ENCODE assay signal across 10 cellular contexts in the genomic region with DNA sequence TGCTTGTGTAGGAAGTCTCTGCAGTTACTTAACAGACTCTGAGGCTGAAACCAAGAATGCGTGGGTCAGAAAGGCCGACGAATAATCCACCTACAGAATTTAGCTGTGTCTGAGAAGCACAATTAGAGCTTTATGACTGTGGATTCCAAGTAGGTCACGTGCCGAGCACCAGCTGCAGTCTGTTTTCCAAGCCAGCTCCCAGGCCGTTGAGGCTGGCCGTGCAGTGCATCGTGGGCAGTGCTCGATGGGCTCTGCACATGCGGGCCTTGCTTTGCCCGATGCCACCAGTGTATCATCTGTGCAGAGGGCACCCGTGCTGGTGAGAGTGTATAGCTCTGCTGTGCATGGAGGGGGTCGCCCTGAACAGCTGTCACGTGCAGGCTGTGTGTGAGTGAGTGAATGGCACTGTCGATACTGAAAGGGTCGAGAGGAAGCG.
DNase-seq lines count a peak whose midpoint lies in the region; ATAC-seq and TF ChIP-seq lines count a peak whose summit lies in the region.
"Had no signal": no experiment of that assay in that cellular context is flagged by ENCODE, and none has a peak within 500 bp of the region (broad histone marks: within the 10 kb centered on the region; RNA-seq: fewer than 3 reads in every experiment).

No MANE protein-coding gene starts in this region.

- H4K20me1 ChIP-seq in DND-41 (ENCODE audit: insufficient read depth, low read length) (no peaks in the 10 kb centered on the region), MM.1S (ENCODE audit: insufficient read depth, low read length) (no peaks in the 10 kb centered on the region)

- H3K4me3 ChIP-seq in DND-41 (ENCODE audit: low read depth in 1 of 2, low read length in 2 of 2) (no peak overlapping the region), MM.1S (ENCODE audit: low read length) (no peak overlapping the region)
- H3K4me3 ChIP-seq: SJSA1, suprapubic skin had no signal

- H3K27me3 ChIP-seq in DND-41 (ENCODE audit: insufficient read depth, low read length, poor library complexity) (no peaks in the 10 kb centered on the region), MM.1S (replicated peaks; ENCODE audit: insufficient read depth, low read length) (no peaks in the 10 kb centered on the region)
- H3K27me3 ChIP-seq: SJSA1, suprapubic skin had no signal

- no peak overlapping the region for H3K9ac ChIP-seq in DND-41 (ENCODE audit: low read depth, low read length)
- H3K9ac ChIP-seq in MM.1S (ENCODE audit: low read length): no peak overlapping the region

- no peaks in the 10 kb centered on the region for H3K9me2 ChIP-seq in MM.1S (replicated peaks; ENCODE audit: insufficient read depth, low read length)

- H2AFZ ChIP-seq in DND-41 (ENCODE audit: low read depth, low read length): no peak overlapping the region
- H2AFZ ChIP-seq in MM.1S (ENCODE audit: low read length): no peak overlapping the region

- DNase-seq in DND-41 (peak; percentile 44), HCEC 1CT (peak; percentile 32), caudate nucleus (lab: John Stamatoyannopoulos, UW) (peak; percentile 2 to 83 (median 56)), non-pigmented ciliary epithelial cell (ENCODE audit: low read depth) (peak; percentile 51), MM.1S (no peak)
- no peak for DNase-seq in activated CD4-positive, alpha-beta T cell treated with anti-CD3 and anti-CD28 coated beads for 1 hour

- no peaks in the 10 kb centered on the region for H3K4me1 ChIP-seq in DND-41 (ENCODE audit: insufficient read depth, low read length)
- no peaks in the 10 kb centered on the region for H3K4me1 ChIP-seq in MM.1S (ENCODE audit: low read length)
- H3K4me1 ChIP-seq: SJSA1, suprapubic skin had no signal

- no peaks in the 10 kb centered on the region for H3K9me3 ChIP-seq in DND-41 (ENCODE audit: insufficient read depth, low read length, severe bottlenecking)
- no peaks in the 10 kb centered on the region for H3K9me3 ChIP-seq in MM.1S (replicated peaks; ENCODE audit: insufficient read depth, low read length)
- H3K9me3 ChIP-seq: SJSA1, suprapubic skin had no signal

- ATAC-seq in DND-41 (ENCODE audit: insufficient read depth, low read depth) (peak; percentile 85), HG03039 (IDR thresholded peaks at IDR 0.05; ENCODE audit: unreplicated experiment) (no peak), GM18520 (IDR thresholded peaks at IDR 0.05; ENCODE audit: unreplicated experiment) (no peak)

- TF ChIP-seq CTCF in DND-41 (IDR thresholded peaks at IDR 0.05; ENCODE audit: borderline replicate concordance, extremely low read depth, low read length, poor library complexity, severe bottlenecking) (no peak), MM.1S (IDR thresholded peaks at IDR 0.05; ENCODE audit: low read length) (no peak)

- no peaks in the 10 kb centered on the region for H3F3A ChIP-seq in MM.1S (ENCODE audit: insufficient read depth, low read length)

- no peak overlapping the region for H3K27ac ChIP-seq in DND-41 (ENCODE audit: low read length)
- H3K27ac ChIP-seq in caudate nucleus (ENCODE audit: low read depth, low read length): peak overlapping the region; percentile 74
- H3K27ac ChIP-seq in MM.1S (ENCODE audit: low read length): no peak overlapping the region
- H3K27ac ChIP-seq: SJSA1, suprapubic skin had no signal

- H3K79me2 ChIP-seq in DND-41 (ENCODE audit: insufficient read depth, low read length) (no peaks in the 10 kb centered on the region), MM.1S (ENCODE audit: low read length) (no peaks in the 10 kb centered on the region)

- H3K36me3 ChIP-seq in DND-41 (ENCODE audit: insufficient read depth, low read length): no peaks in the 10 kb centered on the region
- no peaks in the 10 kb centered on the region for H3K36me3 ChIP-seq in MM.1S (replicated peaks; ENCODE audit: insufficient read depth, low read length)
- H3K36me3 ChIP-seq: SJSA1, suprapubic skin had no signal

- no peak overlapping the region for H3K4me2 ChIP-seq in DND-41 (ENCODE audit: insufficient read depth, low read length)
- no peak overlapping the region for H3K4me2 ChIP-seq in MM.1S (ENCODE audit: low read depth, low read length)

Comparison
In these comparisons a context has a peak if more than half of its experiments do, and no peak if none do; other contexts are left out.
1. DNase-seq: peak in DND-41 (single experiment), HCEC 1CT (single experiment), caudate nucleus (61 of 61) and non-pigmented ciliary epithelial cell (single experiment); none in MM.1S (single experiment) and activated CD4-positive, alpha-beta T cell treated with anti-CD3 and anti-CD28 coated beads for 1 hour (single experiment).